In the genomic region with DNA sequence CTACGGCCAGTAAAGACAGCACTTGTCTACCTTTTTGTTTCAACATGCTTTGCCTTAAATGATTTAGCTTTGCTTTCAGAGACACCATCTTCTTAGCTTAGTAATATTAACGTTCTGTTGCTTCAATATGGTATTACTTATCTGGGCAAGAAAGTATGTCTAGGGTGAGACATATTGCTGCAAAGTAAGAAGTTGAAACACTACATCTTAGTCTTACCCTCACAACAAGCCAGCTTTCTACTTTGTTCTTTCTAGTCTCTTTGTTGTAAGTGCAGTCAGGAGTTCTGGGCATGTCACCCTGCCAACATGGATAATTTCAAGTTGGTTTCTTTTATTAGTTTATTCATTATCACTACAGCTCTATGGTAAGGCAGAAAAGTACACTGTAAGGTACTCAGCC, we compare ENCODE assay signal across 32 cellular contexts.
"Had no signal": no experiment of that assay in that cellular context is flagged by ENCODE, and none has a peak within 500 bp of the region (broad histone marks: within the 10 kb centered on the region; RNA-seq: fewer than 3 reads in every experiment).

No MANE protein-coding gene starts in this region.

- H3K4me1 ChIP-seq: SJCRH30 had no signal

- H3K9me3 ChIP-seq: SJCRH30 had no signal

- FAIRE-seq: RCC 7860 had no signal

- DNase-seq: NCI-H1048, NCI-H1092 treated with DMSO at 0.1 percent for 48 hours, NCI-H1105 treated with DMSO at 0.1 percent for 48 hours, NCI-H1417, NCI-H1436, NCI-H146, NCI-H1694, NCI-H187, NCI-H1930, NCI-H2029 treated with DMSO at 0.1 percent for 48 hours, NCI-H2081 treated with DMSO at 0.1 percent for 48 hours, NCI-H2107, NCI-H2171, NCI-H226, NCI-H446 treated with DMSO at 0.1 percent for 48 hours, NCI-H510A, NCI-H524, NCI-H526, NCI-H69, NCI-H748 treated with DMSO at 0.1 percent for 48 hours, NCI-H82, PC-9, SHP77, SIG-M5, SJCRH30, T-cell had no signal

- H3K36me3 ChIP-seq: SJCRH30 had no signal

- H3K4me2 ChIP-seq: PC-9 had no signal

- H3K4me3 ChIP-seq: PC-9, SJCRH30, SK-N-MC had no signal

- H2AFZ ChIP-seq: PC-9 had no signal

- ATAC-seq: Panc1, Right ventricle myocardium inferior, SK-N-SH treated with all-trans-retinoic acid at 6 μM for 48 hours, T-cell had no signal

- H3K27ac ChIP-seq: PC-9, RWPE1, SJCRH30, SK-N-MC had no signal

- H3K27me3 ChIP-seq: SJCRH30 had no signal
